ENCODE assay signal across 12 cellular contexts in the genomic region with DNA sequence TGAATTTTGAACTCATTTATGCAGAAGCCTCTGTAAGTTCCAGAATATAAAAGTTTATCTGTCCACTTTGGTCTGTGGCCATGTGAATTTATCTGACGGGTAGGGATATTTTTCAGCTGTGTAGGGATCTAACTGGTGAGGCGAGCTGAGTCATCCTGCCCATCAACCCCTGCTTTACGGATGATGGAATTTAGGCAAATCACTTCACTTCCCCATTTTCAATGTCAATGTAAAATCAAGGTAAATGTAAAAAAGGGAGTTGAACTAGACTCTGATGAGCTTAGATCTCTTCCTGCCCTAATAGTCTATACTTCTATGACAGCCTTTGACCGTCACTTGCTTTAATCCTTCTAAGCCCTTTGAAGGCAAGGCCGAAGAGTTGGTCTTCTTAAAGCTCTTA. TPM values are rescaled to one million over a fixed set of nuclear protein-coding genes. Genes with fewer than 3 reads are reported as not detected.
DNase-seq lines count a peak whose midpoint lies in the region; ATAC-seq lines count a peak whose summit lies in the region.
"Had no signal": no experiment of that assay in that cellular context is flagged by ENCODE, and none has a peak within 500 bp of the region (broad histone marks: within the 10 kb centered on the region; RNA-seq: fewer than 3 reads in every experiment).

No MANE protein-coding gene starts in this region.

- peak overlapping the region; percentile 15 for H3K27ac Mint-ChIP-seq in activated CD4-positive, alpha-beta T cell treated with anti-CD3 and anti-CD28 coated beads for 36 hours
- no peak overlapping the region for H3K27ac Mint-ChIP-seq in activated T-helper 1 cell treated with anti-CD3 and anti-CD28 coated beads, Interleukin-12 subunit alpha, Interleukin-12 subunit beta, Interleukin-2, Interleukin-4 antibody, amounts not matched to agents 30 ng/mL and 10 ng/mL and 1 ng/mL, durations not matched to agents 14 hours and 24 hours and 36 hours

- H3K9me2 ChIP-seq in Karpas-422 (replicated peaks; ENCODE audit: insufficient read depth, low read length): no peaks in the 10 kb centered on the region

- POLR2A ChIA-PET in activated CD4-positive, alpha-beta T cell treated with anti-CD3 and anti-CD28 coated beads for 36 hours (lab: Charles Lee): no interaction called here

- no peaks in the 10 kb centered on the region for H3K27me3 ChIP-seq in Karpas-422 (ENCODE audit: low read length)

- peak overlapping the region; percentile 87 for H3K4me2 ChIP-seq in Karpas-422 (ENCODE audit: low read depth, low read length, poor library complexity, severe bottlenecking)

- CTCF ChIA-PET in activated CD4-positive, alpha-beta T cell treated with anti-CD3 and anti-CD28 coated beads for 36 hours (lab: Charles Lee): interaction anchor here (0.6 to 2.7 kb wide), 6 partner anchors 24 to 152 kb away, joined by 3 to 10 read pairs (median 4); no protein-coding TSS in a partner anchor

- no peak for DNase-seq in activated CD4-positive, alpha-beta T cell treated with anti-CD3 and anti-CD28 coated beads for 36 hours
- DNase-seq in activated CD4-positive, alpha-beta T cell treated with anti-CD3 and anti-CD28 coated beads, Interleukin-2, amount 50 U/mL, for 4 hours: no peak
- DNase-seq in Karpas-422 (peak; percentile 96), islet precursor cell (no peak), AG20443 (ENCODE audit: low spot score) (no peak)
- no peak for DNase-seq in activated T-helper 1 cell treated with anti-CD3 and anti-CD28 coated beads, Interleukin-12 subunit alpha, Interleukin-12 subunit beta, Interleukin-2, Interleukin-4 antibody, amounts not matched to agents 30 ng/mL and 10 ng/mL and 1 ng/mL, durations not matched to agents 14 hours and 24 hours and 36 hours (ENCODE audit: low spot score)
- DNase-seq: activated naive CD4-positive, alpha-beta T cell; midbrain; NCI-H1436 treated with DMSO at 0.1 percent for 48 hours had no signal

- H3K4me1 ChIP-seq in Karpas-422 (ENCODE audit: low read length): peaks cover 58% of the 10 kb centered on the region

- peaks cover 41% of the 10 kb centered on the region for H3K4me1 Mint-ChIP-seq in activated CD4-positive, alpha-beta T cell treated with anti-CD3 and anti-CD28 coated beads for 36 hours
- peaks cover 47% of the 10 kb centered on the region for H3K4me1 Mint-ChIP-seq in activated T-helper 1 cell treated with anti-CD3 and anti-CD28 coated beads, Interleukin-12 subunit alpha, Interleukin-12 subunit beta, Interleukin-2, Interleukin-4 antibody, amounts not matched to agents 30 ng/mL and 10 ng/mL and 1 ng/mL, durations not matched to agents 14 hours and 24 hours and 36 hours (ENCODE audit: low read depth)

- no peak overlapping the region for H2AFZ ChIP-seq in Karpas-422 (ENCODE audit: low read length)

- peaks cover 68% of the 10 kb centered on the region for H3K79me2 ChIP-seq in Karpas-422 (ENCODE audit: low read length)

- no peaks in the 10 kb centered on the region for H4K20me1 ChIP-seq in Karpas-422 (ENCODE audit: insufficient read depth, low read depth, low read length)

- H3K9me3 Mint-ChIP-seq in activated CD4-positive, alpha-beta T cell treated with anti-CD3 and anti-CD28 coated beads for 36 hours (ENCODE audit: low read depth): no peaks in the 10 kb centered on the region
- H3K9me3 Mint-ChIP-seq in activated T-helper 1 cell treated with anti-CD3 and anti-CD28 coated beads, Interleukin-12 subunit alpha, Interleukin-12 subunit beta, Interleukin-2, Interleukin-4 antibody, amounts not matched to agents 30 ng/mL and 10 ng/mL and 1 ng/mL, durations not matched to agents 14 hours and 24 hours and 36 hours: no peaks in the 10 kb centered on the region

- peak overlapping the region; percentile 99 for H3K9ac ChIP-seq in Karpas-422 (ENCODE audit: low read length)

- intact Hi-C loops in activated CD4-positive, alpha-beta T cell treated with anti-CD3 and anti-CD28 coated beads for 36 hours (cut with DNase I, micrococcal nuclease): no loop called here
- intact Hi-C loops in activated T-helper 1 cell treated with anti-CD3 and anti-CD28 coated beads, Interleukin-12 subunit alpha, Interleukin-12 subunit beta, Interleukin-2, Interleukin-4 antibody, amounts not matched to agents 30 ng/mL and 10 ng/mL and 1 ng/mL, durations not matched to agents 14 hours and 24 hours and 36 hours (cut with micrococcal nuclease): no loop called here

- ATAC-seq in activated CD4-positive, alpha-beta T cell treated with anti-CD3 and anti-CD28 coated beads for 36 hours: no peak
- ATAC-seq in HG02642 (IDR thresholded peaks at IDR 0.05; ENCODE audit: poor library complexity, unreplicated experiment): no peak

- no peaks in the 10 kb centered on the region for H3K27me3 Mint-ChIP-seq in activated CD4-positive, alpha-beta T cell treated with anti-CD3 and anti-CD28 coated beads for 36 hours
- peaks cover 2% of the 10 kb centered on the region for H3K27me3 Mint-ChIP-seq in activated T-helper 1 cell treated with anti-CD3 and anti-CD28 coated beads, Interleukin-12 subunit alpha, Interleukin-12 subunit beta, Interleukin-2, Interleukin-4 antibody, amounts not matched to agents 30 ng/mL and 10 ng/mL and 1 ng/mL, durations not matched to agents 14 hours and 24 hours and 36 hours (ENCODE audit: insufficient read depth)

- peaks cover 15% of the 10 kb centered on the region for H3K36me3 ChIP-seq in Karpas-422 (ENCODE audit: insufficient read depth, low read length)

- H3K36me3 Mint-ChIP-seq in activated CD4-positive, alpha-beta T cell treated with anti-CD3 and anti-CD28 coated beads for 36 hours (ENCODE audit: low read depth): peaks cover 4% of the 10 kb centered on the region
- H3K36me3 Mint-ChIP-seq in activated T-helper 1 cell treated with anti-CD3 and anti-CD28 coated beads, Interleukin-12 subunit alpha, Interleukin-12 subunit beta, Interleukin-2, Interleukin-4 antibody, amounts not matched to agents 30 ng/mL and 10 ng/mL and 1 ng/mL, durations not matched to agents 14 hours and 24 hours and 36 hours (ENCODE audit: low read depth): no peaks in the 10 kb centered on the region

- no peaks in the 10 kb centered on the region for H3K9me3 ChIP-seq in Karpas-422 (ENCODE audit: low read length)

- H3K4me3 ChIP-seq in Karpas-422 (ENCODE audit: low read length): peak overlapping the region; percentile 95
- H3K4me3 ChIP-seq in skin epidermis: no peak overlapping the region
- H3K4me3 ChIP-seq: SK-N-MC had no signal

- H3K4me3 Mint-ChIP-seq in activated CD4-positive, alpha-beta T cell treated with anti-CD3 and anti-CD28 coated beads for 36 hours: no peak overlapping the region
- H3K4me3 Mint-ChIP-seq in activated T-helper 1 cell treated with anti-CD3 and anti-CD28 coated beads, Interleukin-12 subunit alpha, Interleukin-12 subunit beta, Interleukin-2, Interleukin-4 antibody, amounts not matched to agents 30 ng/mL and 10 ng/mL and 1 ng/mL, durations not matched to agents 14 hours and 24 hours and 36 hours: peak overlapping the region; percentile 97

- H3K27ac ChIP-seq in Karpas-422 (ENCODE audit: low read length): peak overlapping the region; percentile 97
- H3K27ac ChIP-seq in skin epidermis: peak overlapping the region in 12 of 21 experiments; percentile 18 to 99 (median 88)
- H3K27ac ChIP-seq: SK-N-MC had no signal

RNA-seq across cellular contexts. Expression of a gene that starts 2.6 kb away (rescaled TPM):
- total RNA-seq in activated CD4-positive, alpha-beta T cell treated with anti-CD3 and anti-CD28 coated beads for 36 hours: 1 to 10 TPM; 2.9 to 3.2 TPM
- total RNA-seq in Karpas-422 (2014; rRNA removed; shearing (Covaris generic); ENCODE audit: low replicate concordance): 44.7 and 59.9 TPM in 2 replicates
- 3.0 and 3.8 TPM in 2 replicates for total RNA-seq in activated T-helper 1 cell treated with anti-CD3 and anti-CD28 coated beads, Interleukin-12 subunit alpha, Interleukin-12 subunit beta, Interleukin-2, Interleukin-4 antibody, amounts not matched to agents 30 ng/mL and 10 ng/mL and 1 ng/mL, durations not matched to agents 14 hours and 24 hours and 36 hours

RNA-seq across cellular contexts. Expression of a gene that starts 2.9 kb away (rescaled TPM):
- total RNA-seq in activated CD4-positive, alpha-beta T cell treated with anti-CD3 and anti-CD28 coated beads for 36 hours: 10 to 100 TPM in 1 of 2 experiments, 1 to 10 TPM in 1; 7.8 to 10.9 TPM
- 47.1 and 63.2 TPM in 2 replicates for total RNA-seq in Karpas-422 (2014; rRNA removed; shearing (Covaris generic); ENCODE audit: low replicate concordance)
- 5.5 and 6.7 TPM in 2 replicates for total RNA-seq in activated T-helper 1 cell treated with anti-CD3 and anti-CD28 coated beads, Interleukin-12 subunit alpha, Interleukin-12 subunit beta, Interleukin-2, Interleukin-4 antibody, amounts not matched to agents 30 ng/mL and 10 ng/mL and 1 ng/mL, durations not matched to agents 14 hours and 24 hours and 36 hours

RNA-seq across cellular contexts. Expression of a gene that starts 40.5 kb away (rescaled TPM):
- total RNA-seq in activated CD4-positive, alpha-beta T cell treated with anti-CD3 and anti-CD28 coated beads for 36 hours: 100 to 1,000 TPM; 119 to 150 TPM
- 66.7 and 136 TPM in 2 replicates for total RNA-seq in Karpas-422 (2014; rRNA removed; shearing (Covaris generic); ENCODE audit: low replicate concordance)
- 67.3 and 75.7 TPM in 2 replicates for total RNA-seq in activated T-helper 1 cell treated with anti-CD3 and anti-CD28 coated beads, Interleukin-12 subunit alpha, Interleukin-12 subunit beta, Interleukin-2, Interleukin-4 antibody, amounts not matched to agents 30 ng/mL and 10 ng/mL and 1 ng/mL, durations not matched to agents 14 hours and 24 hours and 36 hours
